10 cellular contexts compared by ENCODE assay signal in the genomic region with DNA sequence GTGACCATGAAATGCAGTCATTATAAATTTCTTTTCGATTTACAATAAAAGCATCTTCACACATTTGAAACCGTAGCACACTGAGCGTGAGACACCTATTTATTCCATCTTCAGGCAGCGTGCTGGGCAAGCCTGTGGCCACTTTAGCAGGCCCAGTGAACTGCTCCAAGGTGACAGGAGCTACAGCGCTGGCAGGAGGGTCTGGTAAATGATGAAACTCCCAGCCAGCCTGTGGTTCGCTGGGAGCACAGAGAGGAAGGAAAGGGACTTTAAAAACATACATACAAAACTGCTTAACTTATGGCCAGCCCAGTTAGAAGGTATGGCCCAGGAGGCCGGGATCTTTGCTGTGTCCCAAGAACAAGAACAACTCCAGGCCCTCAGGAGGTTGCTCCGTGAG. TPM values are rescaled to one million over a fixed set of nuclear protein-coding genes. Genes with fewer than 3 reads are reported as not detected.
A peak's percentile ranks its signal among the peaks of the same experiment; 100 is the strongest.
DNase-seq lines count a peak whose midpoint lies in the region; ATAC-seq, FAIRE-seq and TF ChIP-seq lines count a peak whose summit lies in the region.
"Had no signal": no experiment of that assay in that cellular context is flagged by ENCODE, and none has a peak within 500 bp of the region (broad histone marks: within the 10 kb centered on the region; RNA-seq: fewer than 3 reads in every experiment).

No MANE protein-coding gene starts in this region.

- no peaks in the 10 kb centered on the region for H3K36me3 ChIP-seq in kidney (ENCODE audit: control insufficient read depth in 1 of 2, insufficient read depth in 2 of 2, low read length in 2 of 2)
- no peaks in the 10 kb centered on the region for H3K36me3 ChIP-seq in suprapubic skin
- no peaks in the 10 kb centered on the region for H3K36me3 ChIP-seq in GM23248 (ENCODE audit: low read depth)

- no peaks in the 10 kb centered on the region for H3K9me3 Mint-ChIP-seq in activated T-cell treated with anti-CD3 and anti-CD28 coated beads, Interleukin-2, amount 50 U/mL, for 24 hours

- H2AFZ ChIP-seq in GM23248, result no peak overlapping the region

- H3K4me1 Mint-ChIP-seq in activated T-cell treated with anti-CD3 and anti-CD28 coated beads, Interleukin-2, amount 50 U/mL, for 24 hours (ENCODE audit: low read depth), result peaks cover 82% of the 10 kb centered on the region

- H3K4me3 Mint-ChIP-seq in activated T-cell treated with anti-CD3 and anti-CD28 coated beads, Interleukin-2, amount 50 U/mL, for 24 hours, result peak overlapping the region; percentile 68

- peak overlapping the region; percentile 96 for H3K27ac Mint-ChIP-seq in activated T-cell treated with anti-CD3 and anti-CD28 coated beads, Interleukin-2, amount 50 U/mL, for 24 hours

- no peak for FAIRE-seq in kidney (lab: Jason Lieb, UNC)

- TF ChIP-seq CTCF in VCaP (conservative IDR thresholded peaks at IDR 0.05) (no peak), kidney (IDR thresholded peaks at IDR 0.05; ENCODE audit: borderline replicate concordance, extremely low read depth, insufficient read depth) (no peak), suprapubic skin (IDR thresholded peaks at IDR 0.05) (no peak)

- no peaks in the 10 kb centered on the region for H3K27me3 Mint-ChIP-seq in activated T-cell treated with anti-CD3 and anti-CD28 coated beads, Interleukin-2, amount 50 U/mL, for 24 hours

- H3K9ac ChIP-seq in kidney (ENCODE audit: low read length in 2 of 2), result no peak overlapping the region
- no peak overlapping the region for H3K9ac ChIP-seq in GM23248

- peaks cover 53% of the 10 kb centered on the region for H3K36me3 Mint-ChIP-seq in activated T-cell treated with anti-CD3 and anti-CD28 coated beads, Interleukin-2, amount 50 U/mL, for 24 hours (ENCODE audit: low read depth)

- intact Hi-C loops in kidney (cut with DNase I), result loop anchor here (10.0 kb wide), 1 partner anchor 90 kb away; no protein-coding TSS in a partner anchor

- peaks cover 77% of the 10 kb centered on the region for H3K79me2 ChIP-seq in GM23248 (ENCODE audit: insufficient read depth)

- H3K27ac ChIP-seq in VCaP, result peak overlapping the region; percentile 61
- H3K27ac ChIP-seq in kidney (ENCODE audit: low read depth in 2 of 2, low read length in 2 of 2), result peak overlapping the region; percentile 59 to 79
- peak overlapping the region; percentile 19 for H3K27ac ChIP-seq in suprapubic skin
- H3K27ac ChIP-seq in GM23248, result no peak overlapping the region

- H4K20me1 ChIP-seq in GM23248 (ENCODE audit: insufficient read depth), result peaks cover 9% of the 10 kb centered on the region; the same call in 1 of the 2 replicates

- H3K9me3 ChIP-seq in kidney (ENCODE audit: control insufficient read depth in 1 of 2, low read length in 2 of 2) (no peaks in the 10 kb centered on the region), suprapubic skin (no peaks in the 10 kb centered on the region), GM23248 (ENCODE audit: low read depth) (no peaks in the 10 kb centered on the region)

- 87% methylated on average over 8 of the region's 8 CpGs for WGBS in suprapubic skin
- WGBS in GM23248 (ENCODE audit: low coverage in 1 of 2, low lambda C conversion rate in 2 of 2, missing lambda C conversion rate in 2 of 2), 2 experiments, result 87 to 93% methylated on average over 8 of the region's 8 CpGs

- H3K9me2 ChIP-seq in GM23248 (ENCODE audit: insufficient read depth), result no peaks in the 10 kb centered on the region

- H3K27me3 ChIP-seq in suprapubic skin, result no peaks in the 10 kb centered on the region
- no peaks in the 10 kb centered on the region for H3K27me3 ChIP-seq in GM23248 (replicated peaks; ENCODE audit: insufficient read depth)

- in situ Hi-C loops in GM23248 (cut with MboI), result loop anchor here (25.0 kb wide), 1 partner anchor 372 kb away; no protein-coding TSS in a partner anchor

- H3K4me3 ChIP-seq in kidney (ENCODE audit: low read length in 2 of 2), result no peak overlapping the region
- no peak overlapping the region for H3K4me3 ChIP-seq in suprapubic skin
- no peak overlapping the region for H3K4me3 ChIP-seq in GM23248
- H3K4me3 ChIP-seq: lung had no signal

- no peak for DNase-seq in activated T-cell treated with anti-CD3 and anti-CD28 coated beads, Interleukin-2, amount 50 U/mL, for 24 hours
- DNase-seq in activated T-cell treated with anti-CD3 and anti-CD28 coated beads, Interleukin-2, amount 50 U/mL, for 1 hour, result no peak
- DNase-seq in kidney (peak; percentile 43), suprapubic skin (ENCODE audit: low spot score in 2 of 2) (no peak), GM23248 (no peak)
- DNase-seq: WERI-Rb-1 had no signal

- H3K4me2 ChIP-seq in GM23248 (ENCODE audit: unreplicated experiment), result no peak overlapping the region

- H3F3A ChIP-seq in GM23248 (ENCODE audit: insufficient read depth), result peaks cover 26% of the 10 kb centered on the region

- no peak for ATAC-seq in GM18498 (IDR thresholded peaks at IDR 0.05; ENCODE audit: unreplicated experiment)
- no peak for ATAC-seq in HG03196 (IDR thresholded peaks at IDR 0.05; ENCODE audit: unreplicated experiment)

- H3K4me1 ChIP-seq in kidney (ENCODE audit: control insufficient read depth in 1 of 2, insufficient read depth in 1 of 2, low read depth in 1 of 2, low read length in 2 of 2), result peaks cover 54 to 57% of the 10 kb centered on the region in 2 donors
- peaks cover 85% of the 10 kb centered on the region for H3K4me1 ChIP-seq in suprapubic skin
- H3K4me1 ChIP-seq in GM23248 (ENCODE audit: insufficient read depth), result peaks cover 45% of the 10 kb centered on the region

- TF ChIP-seq EP300 in suprapubic skin (IDR thresholded peaks at IDR 0.05), result no peak

- TF ChIP-seq POLR2A in suprapubic skin (IDR thresholded peaks at IDR 0.05), result no peak

RNA-seq across cellular contexts. Expression of a gene that starts 5.1 kb away (rescaled TPM):
- total RNA-seq in kidney, result 79.7 TPM
- polyA plus RNA-seq in kidney (ENCODE audit: insufficient read depth, low read depth, low replicate concordance), result 15.5 TPM
- total RNA-seq in suprapubic skin, result 10 to 100 TPM; 43.0 to 58.3 (median 51.7) TPM
- total RNA-seq in GM23248 (2014; rRNA removed; shearing (Covaris generic)), result 21.1 and 24.1 TPM in 2 replicates
- 3.3 and 3.4 TPM in 2 replicates for polyA plus RNA-seq in GM23248 (2016; fragmentation: Nextera tagmentation; extraction: Ambion mirVana)
